ENCODE assay signal across 12 cellular contexts in genomic region chrX:41302293-41302868, GRCh38. TPM values are rescaled to one million over a fixed set of nuclear protein-coding genes. Genes with fewer than 3 reads are reported as not detected.
DNase-seq lines count a peak whose midpoint lies in the region; ATAC-seq and TF ChIP-seq lines count a peak whose summit lies in the region.
"Had no signal": no experiment of that assay in that cellular context is flagged by ENCODE, and none has a peak within 500 bp of the region (broad histone marks: within the 10 kb centered on the region; RNA-seq: fewer than 3 reads in every experiment).

No MANE protein-coding gene starts in this region.

- peak; percentile 48 to 64 for DNase-seq in Caco-2
- DNase-seq in Panc1 (ENCODE audit: low read depth, low spot score) = no peak
- peak; percentile 74 for DNase-seq in islet precursor cell
- DNase-seq in T-helper 2 cell = no peak
- DNase-seq in naive thymus-derived CD8-positive, alpha-beta T cell = no peak
- no peak for DNase-seq in AG08395 (ENCODE audit: low spot score)
- DNase-seq: GDM1; hippocampal formation; stimulated activated naive CD8-positive, alpha-beta T cell treated with anti-CD3 and anti-CD28 coated beads, Interleukin-15, Interleukin-2, amounts not matched to agents 100 U/mL and 50 U/mL, for 24 hours had no signal

- TF ChIP-seq CTCF in Caco-2 (IDR thresholded peaks at IDR 0.05; ENCODE audit: insufficient read depth in 1 of 2, low read depth in 1 of 2, low read length in 1 of 2, severe bottlenecking in 1 of 2, unreplicated experiment in 1 of 2) (no peak), HEK293 (tag by site-specific recombination; IDR thresholded peaks at IDR 0.05) (no peak), Panc1 (IDR thresholded peaks at IDR 0.05) (no peak)

- H3K9me3 Mint-ChIP-seq in Caco-2 (ENCODE audit: unreplicated experiment) = no peaks in the 10 kb centered on the region
- no peaks in the 10 kb centered on the region for H3K9me3 Mint-ChIP-seq in naive thymus-derived CD8-positive, alpha-beta T cell
- H3K9me3 Mint-ChIP-seq: activated naive CD4-positive, alpha-beta T cell treated with anti-CD3 and anti-CD28 coated beads, Interleukin-2, amount 50 U/mL, for 72 hours had no signal

- BruUV-seq in Caco-2 (replicated peaks; lab: Mats Ljungman, UMichigan) = no TSS peak
- no TSS peak for BruUV-seq in Panc1 (replicated peaks; lab: Mats Ljungman, UMichigan)

- no peaks in the 10 kb centered on the region; the same call in 1 of the 2 replicates for H3K4me1 ChIP-seq in Caco-2
- H3K4me1 ChIP-seq in HEK293 (ENCODE audit: control insufficient read depth, insufficient read depth, low read length) = peaks cover 7% of the 10 kb centered on the region
- peaks cover 9% of the 10 kb centered on the region for H3K4me1 ChIP-seq in Panc1 (ENCODE audit: control insufficient read depth, insufficient read depth, low read length)

- H3K27ac ChIP-seq in HEK293 (ENCODE audit: extremely low read depth, low read depth, low read length) = peak overlapping the region; percentile 28; the same call in 1 of the 2 replicates
- H3K27ac ChIP-seq in Panc1 (ENCODE audit: low read length) = peak overlapping the region; percentile 29; the same call in 1 of the 2 replicates

- H3K36me3 Mint-ChIP-seq in Caco-2 (ENCODE audit: insufficient read depth, unreplicated experiment) = no peaks in the 10 kb centered on the region
- H3K36me3 Mint-ChIP-seq in naive thymus-derived CD8-positive, alpha-beta T cell = no peaks in the 10 kb centered on the region
- H3K36me3 Mint-ChIP-seq: activated naive CD4-positive, alpha-beta T cell treated with anti-CD3 and anti-CD28 coated beads, Interleukin-2, amount 50 U/mL, for 72 hours had no signal

- POLR2A ChIA-PET in Caco-2 (lab: Charles Lee) (no interaction called here), HEK293 (lab: Yijun Ruan, JAX) (interaction anchor here (0.8 to 1.9 kb wide), 4 partner anchors 10 to 31 kb away, joined by 3 to 14 read pairs (median 6); partner anchors contain the start of gene DDX3X), Panc1 (lab: Charles Lee) (no interaction called here)
- POLR2A ChIA-PET in naive thymus-derived CD8-positive, alpha-beta T cell (lab: Charles Lee) = no interaction called here

- H3K27me3 ChIP-seq in Caco-2 (replicated peaks; ENCODE audit: control insufficient read depth, insufficient read depth, low read length) = no peaks in the 10 kb centered on the region
- no peaks in the 10 kb centered on the region for H3K27me3 ChIP-seq in Panc1 (ENCODE audit: control insufficient read depth, insufficient read depth, low read length)

- H3K4me3 Mint-ChIP-seq in Caco-2 (ENCODE audit: unreplicated experiment) = no peak overlapping the region
- H3K4me3 Mint-ChIP-seq in naive thymus-derived CD8-positive, alpha-beta T cell = no peak overlapping the region

- H3K4me1 Mint-ChIP-seq in Caco-2 (ENCODE audit: low read depth, unreplicated experiment) = peaks cover 16% of the 10 kb centered on the region
- H3K4me1 Mint-ChIP-seq in naive thymus-derived CD8-positive, alpha-beta T cell = no peaks in the 10 kb centered on the region

- no peaks in the 10 kb centered on the region for H3K27me3 Mint-ChIP-seq in Caco-2 (ENCODE audit: insufficient read depth, unreplicated experiment)
- no peaks in the 10 kb centered on the region for H3K27me3 Mint-ChIP-seq in naive thymus-derived CD8-positive, alpha-beta T cell

- H3K27ac Mint-ChIP-seq in Caco-2 (ENCODE audit: unreplicated experiment) = peak overlapping the region; percentile 38
- no peak overlapping the region for H3K27ac Mint-ChIP-seq in naive thymus-derived CD8-positive, alpha-beta T cell

- intact Hi-C loops in Caco-2 (cut with micrococcal nuclease; ENCODE audit: unreplicated experiment) (no loop called here), Panc1 (cut with micrococcal nuclease; ENCODE audit: unreplicated experiment) (no loop called here)

- in situ Hi-C loops in Panc1 (cut with HindIII; ENCODE audit: low pct_unique_long_range_greater_than_20kb, low sequenced_read_pairs) = no loop called here

- ATAC-seq in Panc1 (peak; percentile 63), GM18861 (IDR thresholded peaks at IDR 0.05; ENCODE audit: unreplicated experiment) (no peak)
- ATAC-seq in naive thymus-derived CD8-positive, alpha-beta T cell = no peak
- ATAC-seq: activated naive CD4-positive, alpha-beta T cell treated with anti-CD3 and anti-CD28 coated beads, Interleukin-2, amount 50 U/mL, for 72 hours; stimulated activated naive CD8-positive, alpha-beta T cell treated with anti-CD3 and anti-CD28 coated beads, Interleukin-15, Interleukin-2, amounts not matched to agents 100 U/mL and 50 U/mL, for 24 hours had no signal

- no peaks in the 10 kb centered on the region for H3K36me3 ChIP-seq in Caco-2 (ENCODE audit: control insufficient read depth, insufficient read depth, low read length)
- H3K36me3 ChIP-seq in HEK293 (ENCODE audit: control insufficient read depth in 2 of 2, insufficient read depth in 1 of 2, low read length in 2 of 2) = no peaks in the 10 kb centered on the region
- H3K36me3 ChIP-seq in Panc1 (ENCODE audit: control insufficient read depth, insufficient read depth, low read length) = no peaks in the 10 kb centered on the region

- H3K9me3 ChIP-seq in Caco-2 (no peaks in the 10 kb centered on the region), HEK293 (ENCODE audit: control insufficient read depth, insufficient read depth, low read depth, low read length) (no peaks in the 10 kb centered on the region), Panc1 (ENCODE audit: control insufficient read depth, insufficient read depth, low read depth, low read length) (no peaks in the 10 kb centered on the region)

- CTCF ChIA-PET in Caco-2 (lab: Charles Lee) = no interaction called here
- CTCF ChIA-PET in HEK293 (lab: Yijun Ruan, JAX) = interaction anchor here (0.5 to 1.1 kb wide), 4 partner anchors 27 to 701 kb away, joined by 3 to 4 read pairs (median 4); no protein-coding TSS in a partner anchor
- CTCF ChIA-PET in Panc1 (lab: Charles Lee) = no interaction called here

- no peak overlapping the region for H3K4me3 ChIP-seq in Caco-2 (ENCODE audit: low read depth, low read length)
- H3K4me3 ChIP-seq in HEK293 (ENCODE audit: low read depth, low read length) = no peak overlapping the region
- H3K4me3 ChIP-seq in Panc1 (ENCODE audit: low read depth in 2 of 2, low read length in 2 of 2) = no peak overlapping the region

TF ChIP-seq in HEK293, 187 proteins besides CTCF, POLR2A, EP300 and RAD21 (continues in another document):
- TF ChIP-seq ZFP3 (tag by site-specific recombination; IDR thresholded peaks at IDR 0.05; ENCODE audit: low read depth) (no peak), TRIM28 (IDR thresholded peaks at IDR 0.05; ENCODE audit: borderline replicate concordance, low read length) (0 out of 2 replicates have a peak, but pooled peaks have one; percentile 10), WT1 (tag by site-specific recombination; IDR thresholded peaks at IDR 0.05) (peak; percentile 50), ZNF501 (tag by site-specific recombination; IDR thresholded peaks at IDR 0.05) (no peak), INSM2 (tag by site-specific recombination; IDR thresholded peaks at IDR 0.05) (no peak), GLIS2 (tag by site-specific recombination; IDR thresholded peaks at IDR 0.05) (no peak), PATZ1 (tag by site-specific recombination; IDR thresholded peaks at IDR 0.05) (0 out of 2 replicates have a peak, but pooled peaks have one; percentile 28), ZBTB8A (tag by site-specific recombination; IDR thresholded peaks at IDR 0.05) (no peak), OSR2 (tag by site-specific recombination; IDR thresholded peaks at IDR 0.05) (peak; percentile 41; the same call in 1 of the 2 replicates)

RNA-seq across cellular contexts. Expression of gene DDX3X, which starts 31.6 kb away (rescaled TPM):
- 281 and 302 TPM in 2 replicates for total RNA-seq in Caco-2 (2022)
- 266 TPM for total RNA-seq in Panc1 (2021; ENCODE audit: unreplicated experiment)
- polyA plus RNA-seq in Panc1 (2012; ENCODE audit: insufficient read length) = 110 TPM
- total RNA-seq in naive thymus-derived CD8-positive, alpha-beta T cell = 100 to 1,000 TPM; 340 to 373 TPM
- polyA plus RNA-seq in naive thymus-derived CD8-positive, alpha-beta T cell = 100 to 1,000 TPM; 181 to 272 (median 215) TPM

Comparison
In these comparisons a context has a peak if more than half of its experiments do, and no peak if none do; other contexts are left out.
1. DNase-seq: peak in Caco-2 (2 of 2) and islet precursor cell (single experiment); none in Panc1 (single experiment), T-helper 2 cell (0 of 5), naive thymus-derived CD8-positive, alpha-beta T cell (0 of 10) and AG08395 (single experiment).